ENCODE assay signal across 16 cellular contexts in genomic region chr6:79634491-79634890, GRCh38.
"Had no signal": no experiment of that assay in that cellular context is flagged by ENCODE, and none has a peak within 500 bp of the region (broad histone marks: within the 10 kb centered on the region; RNA-seq: fewer than 3 reads in every experiment).

No MANE protein-coding gene starts in this region.

- H3K9me3 ChIP-seq: heart right ventricle, ovary, thoracic aorta had no signal

- DNase-seq: activated CD4-positive, alpha-beta memory T cell treated with anti-CD3 and anti-CD28 coated beads, Interleukin-2, amount 10 ng/mL, durations not matched to agents 7 days and 5 days; activated CD4-positive, alpha-beta T cell treated with anti-CD3 and anti-CD28 coated beads for 36 hours; activated effector memory CD4-positive, alpha-beta T cell treated with Interleukin-2 at 50 U/mL for 16 hours; activated naive CD4-positive, alpha-beta T cell treated with anti-CD3 and anti-CD28 coated beads, Interleukin-2, amount 50 U/mL, for 16 hours; activated T-cell treated with anti-CD3 and anti-CD28 coated beads, Interleukin-2, amount 50 U/mL, for 4 hours; central memory CD4-positive, alpha-beta T cell; effector memory CD8-positive, alpha-beta T cell; heart right ventricle; left colon; ovary; stimulated activated CD4-positive, alpha-beta T cell treated with anti-CD3 and anti-CD28 coated beads, Interleukin-1b, Interleukin-23, amount 100 ng/mL, for 48 hours; stimulated activated naive CD8-positive, alpha-beta T cell treated with anti-CD3 and anti-CD28 coated beads, Interleukin-15, amount 100 ng/mL, for 72 hours; T-cell; T-helper 9 cell had no signal

- H3K27ac ChIP-seq: ovary, thoracic aorta had no signal

- ATAC-seq: activated CD4-positive, alpha-beta T cell treated with anti-CD3 and anti-CD28 coated beads for 36 hours; activated T-cell treated with anti-CD3 and anti-CD28 coated beads, Interleukin-2, amount 50 U/mL, for 4 hours; effector memory CD8-positive, alpha-beta T cell; left colon; stimulated activated naive CD8-positive, alpha-beta T cell treated with anti-CD3 and anti-CD28 coated beads, Interleukin-15, amount 100 ng/mL, for 72 hours; T-cell had no signal

- H3K27me3 ChIP-seq: ovary had no signal

- H3K36me3 ChIP-seq: heart right ventricle, ovary, thoracic aorta had no signal

- H3K4me3 ChIP-seq: heart right ventricle, lung, ovary, thoracic aorta had no signal
